In genomic region chr12:49646871-49647270, GRCh38 we compare ENCODE assay signal across 21 cellular contexts. TPM values are rescaled to one million over a fixed set of nuclear protein-coding genes. Genes with fewer than 3 reads are reported as not detected.
DNase-seq lines count a peak whose midpoint lies in the region; ATAC-seq and TF ChIP-seq lines count a peak whose summit lies in the region.
"Had no signal": no experiment of that assay in that cellular context is flagged by ENCODE, and none has a peak within 500 bp of the region (broad histone marks: within the 10 kb centered on the region; RNA-seq: fewer than 3 reads in every experiment).

No MANE protein-coding gene starts in this region.

- peaks cover 39 to 62% (median 57%) of the 10 kb centered on the region in 10 experiments for H3K4me1 ChIP-seq in BLaER1 treated with 17β-estradiol and CSF1 and Interleukin-3, amounts not matched to agents 10 nM and 100 nM
- H3K4me1 ChIP-seq in gastroesophageal sphincter (peaks cover 0 to 38% (median 6%) of the 10 kb centered on the region in 3 donors), stomach (peaks cover 8 to 35% (median 32%) of the 10 kb centered on the region in 4 donors)
- H3K4me1 ChIP-seq: prostate gland had no signal

- intact Hi-C loops in stomach (cut with DNase I; ENCODE audit: low total_unique reads) = no loop called here

- TF ChIP-seq POLR2A in gastroesophageal sphincter (IDR thresholded peaks at IDR 0.05) (no peak), stomach (IDR thresholded peaks at IDR 0.05) (no peak)

- no peaks in the 10 kb centered on the region for H3K9me3 ChIP-seq in BLaER1 treated with 17β-estradiol and CSF1 and Interleukin-3, amounts not matched to agents 10 nM and 100 nM (replicated peaks in 1 of 11)
- H3K9me3 ChIP-seq in SK-N-MC (ENCODE audit: low read depth, low read length) = no peaks in the 10 kb centered on the region
- no peaks in the 10 kb centered on the region for H3K9me3 ChIP-seq in gastroesophageal sphincter
- no peaks in the 10 kb centered on the region for H3K9me3 ChIP-seq in stomach
- H3K9me3 ChIP-seq: adrenal gland, prostate gland, testis had no signal

- TF ChIP-seq EP300 in gastroesophageal sphincter (IDR thresholded peaks at IDR 0.05) (no peak), stomach (IDR thresholded peaks at IDR 0.05) (no peak)

- DNase-seq in SK-N-MC (ENCODE audit: low read depth, low spot score) (no peak), stomach (no peak)
- DNase-seq in activated CD8-positive, alpha-beta memory T cell treated with anti-CD3 and anti-CD28 coated beads, Interleukin-2, amount 50 U/mL, for 48 hours = no peak
- no peak for DNase-seq in central memory CD4-positive, alpha-beta T cell
- DNase-seq: activated CD4-positive, alpha-beta T cell treated with anti-CD3 and anti-CD28 coated beads for 36 hours; activated CD8-positive, alpha-beta memory T cell treated with anti-CD3 and anti-CD28 coated beads, Interleukin-2, amount 50 U/mL, for 4 hours; activated gamma-delta T cell treated with Interleukin-2 at 50 U/mL for 16 hours; AML-193; effector memory CD8-positive, alpha-beta T cell; GOT3; islet precursor cell; NCI-H1105; testis had no signal

- H3K9ac ChIP-seq in BLaER1 treated with 17β-estradiol and CSF1 and Interleukin-3, amounts not matched to agents 10 nM and 100 nM = peak overlapping the region in 5 of 11 experiments; percentile 37 to 58 (median 54); a peak in 2 of 22 replicates
- H3K9ac ChIP-seq in SK-N-MC (ENCODE audit: insufficient read length) = no peak overlapping the region

- H3K36me3 ChIP-seq in BLaER1 treated with 17β-estradiol and CSF1 and Interleukin-3, amounts not matched to agents 10 nM and 100 nM = peaks cover 49 to 94% (median 82%) of the 10 kb centered on the region in 11 experiments
- H3K36me3 ChIP-seq in SK-N-MC (ENCODE audit: insufficient read depth, low read length) (peaks cover 50% of the 10 kb centered on the region), gastroesophageal sphincter (peaks cover 0 to 97% of the 10 kb centered on the region in 2 donors), stomach (peaks cover 38 to 94% (median 90%) of the 10 kb centered on the region in 4 donors)

- H3K4me3 ChIP-seq in BLaER1 treated with 17β-estradiol and CSF1 and Interleukin-3, amounts not matched to agents 10 nM and 100 nM = no peak overlapping the region
- H3K4me3 ChIP-seq in SK-N-MC (no peak overlapping the region), gastroesophageal sphincter (no peak overlapping the region), stomach (no peak overlapping the region)
- H3K4me3 ChIP-seq: adrenal gland, prostate gland, testis had no signal

- peak overlapping the region; percentile 43 to 81 (median 73); a peak in 21 of 22 replicates for H3K4me2 ChIP-seq in BLaER1 treated with 17β-estradiol and CSF1 and Interleukin-3, amounts not matched to agents 10 nM and 100 nM

- ATAC-seq in gastroesophageal sphincter (no peak), GM21390 (IDR thresholded peaks at IDR 0.05; ENCODE audit: unreplicated experiment) (no peak), HG02938 (IDR thresholded peaks at IDR 0.05; ENCODE audit: unreplicated experiment) (no peak)
- ATAC-seq: activated CD4-positive, alpha-beta T cell treated with anti-CD3 and anti-CD28 coated beads for 36 hours; effector memory CD8-positive, alpha-beta T cell had no signal

- peaks cover 0 to 34% (median 0%) of the 10 kb centered on the region in 11 experiments; a peak in 5 of 22 replicates for H4K20me1 ChIP-seq in BLaER1 treated with 17β-estradiol and CSF1 and Interleukin-3, amounts not matched to agents 10 nM and 100 nM

- H3K27me3 ChIP-seq in BLaER1 treated with 17β-estradiol and CSF1 and Interleukin-3, amounts not matched to agents 10 nM and 100 nM = no peaks in the 10 kb centered on the region
- H3K27me3 ChIP-seq in gastroesophageal sphincter (no peaks in the 10 kb centered on the region), stomach (no peaks in the 10 kb centered on the region)
- H3K27me3 ChIP-seq: adrenal gland, testis had no signal

- TF ChIP-seq CTCF in gastroesophageal sphincter (IDR thresholded peaks at IDR 0.05) = no peak
- no peak for TF ChIP-seq CTCF in stomach (IDR thresholded peaks at IDR 0.05)

- H3K27ac ChIP-seq in BLaER1 treated with 17β-estradiol and CSF1 and Interleukin-3, amounts not matched to agents 10 nM and 100 nM = peak overlapping the region in 2 of 11 experiments; percentile 49 to 51; a peak in 2 of 22 replicates
- H3K27ac ChIP-seq in SK-N-MC = 0 out of 2 replicates have a peak overlapping the region, but pooled peaks have one; percentile 79
- H3K27ac ChIP-seq in gastroesophageal sphincter = peak overlapping the region in 3 of 4 donors; percentile 43 to 64 (median 58)
- H3K27ac ChIP-seq in stomach = peak overlapping the region in 4 of 5 donors; percentile 20 to 47 (median 42)
- H3K27ac ChIP-seq: prostate gland had no signal

- 0 to 75% methylated on average over 1 to 4 of the region's 6 CpGs for WGBS in gastroesophageal sphincter (ENCODE audit: low coverage in 1 of 2), 2 donors
- 71 to 79% (median 76%) methylated on average over 6 of the region's 6 CpGs for WGBS in stomach, 5 donors

RNA-seq across cellular contexts. Expression of gene PRPF40B, which starts 23.5 kb away (rescaled TPM):
- total RNA-seq in gastroesophageal sphincter = 10 to 100 TPM; 14.6 to 24.0 (median 18.3) TPM
- total RNA-seq in stomach = 10 to 100 TPM in 3 of 5 donors, 1 to 10 TPM in 2; 6.7 to 39.7 (median 14.0) TPM
- polyA plus RNA-seq in stomach = 10 to 100 TPM in 2 of 3 donors, 1 to 10 TPM in 1; 6.6 to 17.4 (median 12.6) TPM

RNA-seq across cellular contexts. Expression of gene FAM186B, which starts 41.4 kb away (rescaled TPM):
- total RNA-seq in gastroesophageal sphincter (under 1 TPM in 2 of 4 donors, not detected in 2; 0.31 to 0.69 TPM), stomach (1 to 10 TPM in 1 of 5 donors, under 1 TPM in 2, not detected in 2; 0.18 to 7.0 (median 0.29) TPM)
- polyA plus RNA-seq in stomach = under 1 TPM in 1 of 3 donors, not detected in 2; 0.25 TPM
- total RNA-seq: G401, RPMI7951 had no signal
